In the genomic region with DNA sequence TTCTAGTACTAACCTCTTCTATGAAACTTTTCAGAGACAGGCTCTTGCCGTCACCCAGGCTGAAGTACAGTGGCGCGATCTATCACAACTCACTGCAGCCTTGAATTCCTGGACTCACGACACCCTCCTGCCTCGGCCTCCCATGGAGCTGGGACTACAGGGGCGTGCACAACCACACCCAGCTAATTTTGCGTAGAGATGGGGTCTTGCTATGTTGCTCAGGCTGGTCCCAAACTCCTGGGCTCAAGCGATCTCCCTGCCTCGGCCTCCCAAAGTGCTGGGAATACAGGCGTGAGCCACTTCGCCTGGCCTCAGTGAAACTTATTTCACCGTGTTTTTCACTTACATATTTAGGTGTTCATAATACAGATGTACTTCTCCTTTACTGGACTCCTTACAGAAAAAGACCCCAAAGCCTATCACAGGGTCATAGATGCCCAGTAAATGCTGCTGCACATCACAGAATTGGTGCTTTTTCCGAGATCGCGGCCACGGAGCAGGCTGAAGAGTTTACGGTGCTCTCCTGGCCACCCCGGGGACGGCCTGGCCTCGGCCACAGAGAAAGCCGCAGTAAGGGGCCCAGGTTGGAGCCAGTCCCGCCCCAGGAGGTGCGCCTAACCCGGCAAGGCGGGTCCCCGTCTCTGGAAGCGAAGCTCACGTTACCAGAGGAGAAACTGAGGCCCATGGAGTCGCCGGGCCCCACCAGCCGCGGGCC, we compare ENCODE assay signal across 8 cellular contexts. TPM values are rescaled to one million over a fixed set of nuclear protein-coding genes. Genes with fewer than 3 reads are reported as not detected.
DNase-seq lines count a peak whose midpoint lies in the region; ATAC-seq and TF ChIP-seq lines count a peak whose summit lies in the region.

No MANE protein-coding gene starts in this region.

- WGBS in adipose tissue, 3 donors, result 6 to 14% (median 13%) methylated on average over 32 of the region's 32 CpGs

- H3K9ac ChIP-seq in iPS-20b (ENCODE audit: low read depth, low read length) (peak overlapping the region; percentile 87), subcutaneous abdominal adipose tissue (ENCODE audit: low read length in 5 of 5) (peak overlapping the region; percentile 87 to 96 (median 95))

- H3K36me3 ChIP-seq in iPS-20b (ENCODE audit: insufficient read depth, low read depth, low read length) (peaks cover 21% of the 10 kb centered on the region), subcutaneous abdominal adipose tissue (ENCODE audit: control insufficient read depth in 5 of 5, insufficient read depth in 5 of 5, low read length in 5 of 5) (peaks cover 0 to 23% (median 22%) of the 10 kb centered on the region in 5 donors)

- H3K27me3 ChIP-seq in iPS-20b (ENCODE audit: insufficient read depth, low read length) (peaks cover 28% of the 10 kb centered on the region), subcutaneous abdominal adipose tissue (ENCODE audit: control insufficient read depth in 5 of 5, insufficient read depth in 4 of 5, low read length in 5 of 5) (no peaks in the 10 kb centered on the region)

- no peaks in the 10 kb centered on the region for H3K9me3 ChIP-seq in iPS-20b (ENCODE audit: insufficient read depth, low read depth, low read length)
- no peaks in the 10 kb centered on the region for H3K9me3 ChIP-seq in subcutaneous abdominal adipose tissue (ENCODE audit: control insufficient read depth in 5 of 5, low read length in 5 of 5)

- H3K4me1 ChIP-seq in iPS-20b (ENCODE audit: insufficient read depth, low read length), result peaks cover 2% of the 10 kb centered on the region; the same call in 1 of the 2 replicates
- H3K4me1 ChIP-seq in subcutaneous abdominal adipose tissue (ENCODE audit: control insufficient read depth in 5 of 5, insufficient read depth in 5 of 5, low read length in 5 of 5), result peaks cover 2 to 39% (median 23%) of the 10 kb centered on the region in 5 donors

- ATAC-seq in GM19023 (IDR thresholded peaks at IDR 0.05; ENCODE audit: unreplicated experiment), result peak; percentile 19
- ATAC-seq in HG03565 (IDR thresholded peaks at IDR 0.05; ENCODE audit: unreplicated experiment), result peak; percentile 5

- H3K4me3 ChIP-seq in iPS-20b (ENCODE audit: low read length) (peak overlapping the region; percentile 85), subcutaneous abdominal adipose tissue (ENCODE audit: low read depth in 1 of 5, low read length in 5 of 5) (peak overlapping the region; percentile 79 to 86 (median 80))

- no peak for DNase-seq in NCI-H1417 (lab: John Stamatoyannopoulos, UW)
- DNase-seq in stimulated activated CD4-positive, alpha-beta T cell treated with anti-CD3 and anti-CD28 coated beads, Interleukin-4, amount 100 ng/mL, for 24 hours, result no peak

- H3K27ac ChIP-seq in 22Rv1 (peak overlapping the region; percentile 84), adipose tissue (ENCODE audit: low read depth, low read length) (peak overlapping the region; percentile 64), iPS-20b (ENCODE audit: low read length) (no peak overlapping the region), subcutaneous abdominal adipose tissue (ENCODE audit: low read depth, low read length) (peak overlapping the region; percentile 89)

- no peak for TF ChIP-seq CTCF in 22Rv1 (IDR thresholded peaks at IDR 0.05)

RNA-seq across cellular contexts. Expression of a gene that starts 0.6 kb away (rescaled TPM):
- polyA plus RNA-seq in adipose tissue, result 10 to 100 TPM; 10.0 to 35.3 (median 20.5) TPM

RNA-seq across cellular contexts. Expression of a gene that starts 20.3 kb away (rescaled TPM):
- polyA plus RNA-seq in adipose tissue, result 10 to 100 TPM; 20.8 to 70.4 (median 68.8) TPM

RNA-seq across cellular contexts. Expression of a gene that starts 46.5 kb away (rescaled TPM):
- 100 to 1,000 TPM in 2 of 3 donors, 10 to 100 TPM in 1; 44.8 to 258 (median 139) TPM for polyA plus RNA-seq in adipose tissue

RNA-seq across cellular contexts. Expression of a gene that starts 55.7 kb away (rescaled TPM):
- polyA plus RNA-seq in adipose tissue, result 10 to 100 TPM; 10.8 to 31.0 (median 20.1) TPM
